Comparison of ENCODE assay signal across 1 cellular context in the genomic region with DNA sequence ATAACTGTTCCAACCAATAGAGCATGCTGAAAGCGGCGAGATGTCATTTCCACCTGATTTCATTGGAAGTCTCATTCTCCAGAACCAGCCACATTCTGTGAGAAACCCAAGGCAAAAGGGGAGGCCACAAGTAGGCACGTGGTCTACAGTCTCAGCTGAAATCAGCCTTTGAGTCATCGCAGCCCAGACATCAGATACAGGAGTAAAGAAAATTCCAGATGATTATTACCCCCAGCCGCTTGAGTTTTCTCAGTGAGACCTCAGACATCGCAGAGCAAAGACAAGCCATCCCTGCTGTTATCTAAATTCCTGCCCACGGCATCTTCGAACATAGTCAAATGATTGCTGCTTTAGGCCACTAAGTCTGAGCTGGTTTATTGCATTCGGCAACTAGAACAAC.
TF ChIP-seq lines count a peak whose summit lies in the region.

No MANE protein-coding gene starts in this region.

TF ChIP-seq in WTC11, 78 proteins besides CTCF, POLR2A, EP300 and RAD21 (continued from another document):
- TF ChIP-seq, protein P1, sequence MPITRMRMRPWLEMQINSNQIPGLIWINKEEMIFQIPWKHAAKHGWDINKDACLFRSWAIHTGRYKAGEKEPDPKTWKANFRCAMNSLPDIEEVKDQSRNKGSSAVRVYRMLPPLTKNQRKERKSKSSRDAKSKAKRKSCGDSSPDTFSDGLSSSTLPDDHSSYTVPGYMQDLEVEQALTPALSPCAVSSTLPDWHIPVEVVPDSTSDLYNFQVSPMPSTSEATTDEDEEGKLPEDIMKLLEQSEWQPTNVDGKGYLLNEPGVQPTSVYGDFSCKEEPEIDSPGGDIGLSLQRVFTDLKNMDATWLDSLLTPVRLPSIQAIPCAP (CRISPR knock-in tag; IDR thresholded peaks at IDR 0.05), result no peak
- TF ChIP-seq, protein P2, sequence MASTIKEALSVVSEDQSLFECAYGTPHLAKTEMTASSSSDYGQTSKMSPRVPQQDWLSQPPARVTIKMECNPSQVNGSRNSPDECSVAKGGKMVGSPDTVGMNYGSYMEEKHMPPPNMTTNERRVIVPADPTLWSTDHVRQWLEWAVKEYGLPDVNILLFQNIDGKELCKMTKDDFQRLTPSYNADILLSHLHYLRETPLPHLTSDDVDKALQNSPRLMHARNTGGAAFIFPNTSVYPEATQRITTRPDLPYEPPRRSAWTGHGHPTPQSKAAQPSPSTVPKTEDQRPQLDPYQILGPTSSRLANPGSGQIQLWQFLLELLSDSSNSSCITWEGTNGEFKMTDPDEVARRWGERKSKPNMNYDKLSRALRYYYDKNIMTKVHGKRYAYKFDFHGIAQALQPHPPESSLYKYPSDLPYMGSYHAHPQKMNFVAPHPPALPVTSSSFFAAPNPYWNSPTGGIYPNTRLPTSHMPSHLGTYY (CRISPR knock-in tag; IDR thresholded peaks at IDR 0.05), result no peak
- TF ChIP-seq, protein P3, sequence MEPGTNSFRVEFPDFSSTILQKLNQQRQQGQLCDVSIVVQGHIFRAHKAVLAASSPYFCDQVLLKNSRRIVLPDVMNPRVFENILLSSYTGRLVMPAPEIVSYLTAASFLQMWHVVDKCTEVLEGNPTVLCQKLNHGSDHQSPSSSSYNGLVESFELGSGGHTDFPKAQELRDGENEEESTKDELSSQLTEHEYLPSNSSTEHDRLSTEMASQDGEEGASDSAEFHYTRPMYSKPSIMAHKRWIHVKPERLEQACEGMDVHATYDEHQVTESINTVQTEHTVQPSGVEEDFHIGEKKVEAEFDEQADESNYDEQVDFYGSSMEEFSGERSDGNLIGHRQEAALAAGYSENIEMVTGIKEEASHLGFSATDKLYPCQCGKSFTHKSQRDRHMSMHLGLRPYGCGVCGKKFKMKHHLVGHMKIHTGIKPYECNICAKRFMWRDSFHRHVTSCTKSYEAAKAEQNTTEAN (CRISPR knock-in tag; IDR thresholded peaks at IDR 0.05), result no peak
- TF ChIP-seq ELF4 (CRISPR knock-in tag; IDR thresholded peaks at IDR 0.05; ENCODE audit: low read depth) (no peak), TCF7 (CRISPR knock-in tag; IDR thresholded peaks at IDR 0.05; ENCODE audit: low read depth) (no peak), NFYB (CRISPR knock-in tag; conservative IDR thresholded peaks at IDR 0.05; ENCODE audit: low read depth) (no peak), ZNF396 (CRISPR knock-in tag; IDR thresholded peaks at IDR 0.05; ENCODE audit: borderline replicate concordance) (no peak), CBFB (CRISPR knock-in tag; IDR thresholded peaks at IDR 0.05; ENCODE audit: low read depth) (no peak), NR1H2 (CRISPR knock-in tag; IDR thresholded peaks at IDR 0.05) (no peak), FOXK1 (CRISPR knock-in tag; IDR thresholded peaks at IDR 0.05) (no peak), ZNF138 (CRISPR knock-in tag; conservative IDR thresholded peaks at IDR 0.05) (no peak), ZNF263 (CRISPR knock-in tag; IDR thresholded peaks at IDR 0.05; ENCODE audit: low read depth) (no peak), ETV6 (CRISPR knock-in tag; IDR thresholded peaks at IDR 0.05) (no peak), MXD4 (CRISPR knock-in tag; IDR thresholded peaks at IDR 0.05; ENCODE audit: borderline replicate concordance) (no peak)
